ENCODE assay signal across 11 cellular contexts in the genomic region with DNA sequence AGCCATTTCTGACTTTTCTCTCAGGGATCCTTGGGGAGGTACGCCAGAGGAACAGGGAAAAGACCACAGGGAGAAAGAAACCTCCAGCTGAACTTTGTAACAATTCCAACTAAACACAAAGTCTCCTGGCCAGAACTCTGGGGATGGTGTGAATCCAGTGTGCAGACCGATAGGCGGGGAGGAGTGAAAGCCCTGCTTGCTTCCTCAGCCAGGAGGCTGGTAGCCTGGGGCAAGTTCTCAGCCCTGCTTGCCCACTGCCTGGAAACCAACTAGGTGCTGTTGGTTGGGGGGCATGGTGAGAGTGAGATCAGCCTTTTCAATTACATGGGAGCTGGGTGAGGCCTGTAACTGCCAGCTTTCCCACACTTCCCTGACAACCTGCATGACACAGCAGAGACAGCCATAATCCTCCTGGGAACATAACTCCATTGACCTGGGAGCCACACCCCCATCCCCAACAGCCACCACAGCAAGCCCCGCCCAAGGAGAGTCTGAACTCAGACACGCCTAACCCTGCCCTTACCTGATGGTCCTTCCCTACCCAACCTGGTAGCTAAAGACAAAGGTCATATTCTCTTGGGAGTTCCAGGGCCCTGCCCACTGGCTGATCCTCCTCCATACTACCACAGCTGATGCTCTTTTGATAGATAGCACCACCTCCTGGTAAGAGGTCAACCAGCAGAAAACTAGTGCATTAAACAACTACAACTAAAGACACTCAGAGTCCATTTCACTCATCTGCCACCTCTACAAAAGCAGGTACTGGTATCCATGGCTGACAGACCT.
DNase-seq lines count a peak whose midpoint lies in the region; ATAC-seq and TF ChIP-seq lines count a peak whose summit lies in the region.
"Had no signal": no experiment of that assay in that cellular context is flagged by ENCODE, and none has a peak within 500 bp of the region (broad histone marks: within the 10 kb centered on the region; RNA-seq: fewer than 3 reads in every experiment).

No MANE protein-coding gene starts in this region.

- no peak overlapping the region for H3K4me2 ChIP-seq in OCI-LY7 (ENCODE audit: low read length)

- H3K36me3 ChIP-seq in OCI-LY7 (ENCODE audit: insufficient read depth, low read length) = no peaks in the 10 kb centered on the region; the same call in 1 of the 2 replicates
- H3K36me3 ChIP-seq: pancreas, thoracic aorta had no signal

- peak; percentile 54 for DNase-seq in OCI-LY7 (ENCODE audit: low spot score)
- no peak for DNase-seq in foreskin fibroblast
- DNase-seq in NCI-H2227 treated with DMSO at 0.1 percent for 48 hours (lab: John Stamatoyannopoulos, UW) = no peak

- H3K79me2 ChIP-seq in OCI-LY7 (ENCODE audit: insufficient read depth, low read depth, low read length) = no peaks in the 10 kb centered on the region

- intact Hi-C loops in OCI-LY7 (cut with micrococcal nuclease; ENCODE audit: unreplicated experiment) = loop anchor here (1.0 to 10.0 kb wide), 3 partner anchors 233 to 489 kb away; partner anchors contain the start of gene DTWD2

- H4K20me1 ChIP-seq in OCI-LY7 (ENCODE audit: insufficient read depth, low read length) = no peaks in the 10 kb centered on the region

- ATAC-seq in GM21423 (IDR thresholded peaks at IDR 0.05; ENCODE audit: unreplicated experiment) (peak; percentile 50), HG02981 (IDR thresholded peaks at IDR 0.05; ENCODE audit: unreplicated experiment) (no peak), GM21737 (IDR thresholded peaks at IDR 0.05; ENCODE audit: unreplicated experiment) (no peak), GM19467 (IDR thresholded peaks at IDR 0.05; ENCODE audit: unreplicated experiment) (no peak)
- ATAC-seq: Panc1 had no signal

- no peak overlapping the region for H3K27ac ChIP-seq in C4-2B
- H3K27ac ChIP-seq in OCI-LY7 (ENCODE audit: low read depth, low read length, poor library complexity, severe bottlenecking) = no peak overlapping the region
- H3K27ac ChIP-seq: pancreas, thoracic aorta had no signal

- BruUV-seq in OCI-LY7 (replicated peaks; lab: Mats Ljungman, UMichigan) = no TSS peak

- H3K9me3 ChIP-seq in OCI-LY7 (ENCODE audit: low read length) = peaks cover 22% of the 10 kb centered on the region
- H3K9me3 ChIP-seq: pancreas, thoracic aorta had no signal

- no peak overlapping the region for H2AFZ ChIP-seq in OCI-LY7 (ENCODE audit: low read length)

- H3K9me2 ChIP-seq in OCI-LY7 (ENCODE audit: insufficient read depth, low read length) = no peaks in the 10 kb centered on the region

- H3K4me1 ChIP-seq in OCI-LY7 (ENCODE audit: insufficient read depth, low read length, poor library complexity, severe bottlenecking) = no peaks in the 10 kb centered on the region
- H3K4me1 ChIP-seq: pancreas had no signal

- POLR2A ChIA-PET in OCI-LY7 (lab: Charles Lee) = interaction anchor here (1.5 to 2.2 kb wide), 4 partner anchors 12 to 35 kb away, joined by 3 to 8 read pairs (median 6); no protein-coding TSS in a partner anchor

- CTCF ChIA-PET in OCI-LY7 (lab: Charles Lee; ENCODE audit: unreplicated experiment) = interaction anchor here (0.9 kb wide), 1 partner anchor 268 kb away, joined by 3 read pairs; no protein-coding TSS in a partner anchor

- peak; percentile 43 for TF ChIP-seq CTCF in C4-2B (conservative IDR thresholded peaks at IDR 0.05)
- TF ChIP-seq CTCF in OCI-LY7 (conservative IDR thresholded peaks at IDR 0.05; ENCODE audit: low read length) = peak; percentile 74
- peak; percentile 11 for TF ChIP-seq CTCF in foreskin fibroblast (IDR thresholded peaks at IDR 0.05; ENCODE audit: low read depth, low read length)

- no peak overlapping the region for H3K4me3 ChIP-seq in OCI-LY7 (ENCODE audit: low read depth, low read length, poor library complexity, severe bottlenecking)
- no peak overlapping the region for H3K4me3 ChIP-seq in foreskin fibroblast (ENCODE audit: low read depth in 1 of 2, low read length in 2 of 2)
- H3K4me3 ChIP-seq: pancreas, thoracic aorta had no signal

Comparison
In these comparisons a context has a peak if more than half of its experiments do, and no peak if none do; other contexts are left out.
1. CTCF ChIP-seq: peak in every context shown above with its lines; median percentile 74 in OCI-LY7; 43 in C4-2B; 11 in foreskin fibroblast.